9 cellular contexts compared by ENCODE assay signal in the genomic region with DNA sequence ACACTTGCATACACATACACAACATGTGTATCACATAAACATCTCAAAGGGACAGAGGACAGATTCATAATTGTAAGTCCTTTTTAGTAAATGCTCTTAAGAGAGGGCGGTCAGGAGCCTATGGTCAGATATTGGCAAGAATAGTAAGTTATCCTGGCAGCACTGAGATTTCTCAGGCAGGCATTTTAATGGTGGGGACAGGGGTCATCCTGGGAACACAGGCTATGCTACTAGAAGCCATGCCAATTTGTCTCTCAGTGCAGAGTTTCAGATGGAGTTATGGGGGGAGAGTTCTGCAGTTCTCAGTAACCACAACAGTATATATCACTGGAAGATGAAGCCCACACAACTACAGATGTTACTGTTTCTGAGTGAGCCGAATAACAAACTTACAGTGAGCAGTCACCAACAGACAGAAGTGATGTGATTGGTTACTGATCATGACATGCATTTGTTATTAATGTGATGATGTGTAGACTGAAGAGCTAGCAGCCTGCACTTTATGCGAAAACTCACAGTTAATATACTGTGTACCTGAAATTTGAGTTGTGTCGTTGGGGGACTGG. TPM values are rescaled to one million over a fixed set of nuclear protein-coding genes. Genes with fewer than 3 reads are reported as not detected.
A peak's percentile ranks its signal among the peaks of the same experiment; 100 is the strongest.
DNase-seq lines count a peak whose midpoint lies in the region; ATAC-seq and TF ChIP-seq lines count a peak whose summit lies in the region.
"Had no signal": no experiment of that assay in that cellular context is flagged by ENCODE, and none has a peak within 500 bp of the region (broad histone marks: within the 10 kb centered on the region; RNA-seq: fewer than 3 reads in every experiment).

No MANE protein-coding gene starts in this region.

- H3K4me3 Mint-ChIP-seq in T-helper 17 cell (peak overlapping the region; percentile 41), Calu3 (ENCODE audit: low read depth, unreplicated experiment) (no peak overlapping the region)
- peak overlapping the region; percentile 16 to 95 (median 80) for H3K4me3 Mint-ChIP-seq in naive thymus-derived CD4-positive, alpha-beta T cell

- H3K9me3 ChIP-seq in GM23248 (ENCODE audit: low read depth) (no peaks in the 10 kb centered on the region), T-helper 17 cell (ENCODE audit: control insufficient read depth, low read length, poor library complexity, severe bottlenecking) (no peaks in the 10 kb centered on the region), stomach (no peaks in the 10 kb centered on the region)
- no peaks in the 10 kb centered on the region for H3K9me3 ChIP-seq in naive thymus-derived CD4-positive, alpha-beta T cell (ENCODE audit: control insufficient read depth in 2 of 3, low read length in 3 of 3)

- in situ Hi-C loops in GM23248 (cut with MboI): no loop called here

- TF ChIP-seq EP300 in stomach (IDR thresholded peaks at IDR 0.05): no peak

- no peaks in the 10 kb centered on the region for H3K36me3 Mint-ChIP-seq in T-helper 17 cell (ENCODE audit: low read depth)
- H3K36me3 Mint-ChIP-seq in naive thymus-derived CD4-positive, alpha-beta T cell: peaks cover 0 to 15% (median 0%) of the 10 kb centered on the region in 5 donors
- H3K36me3 Mint-ChIP-seq in Calu3 (ENCODE audit: insufficient read depth, unreplicated experiment): peaks cover 16% of the 10 kb centered on the region

- WGBS in GM23248 (ENCODE audit: low coverage in 1 of 2, low lambda C conversion rate in 2 of 2, missing lambda C conversion rate in 2 of 2), 2 experiments: 37 to 38% methylated on average over 4 of the region's 4 CpGs
- 70 to 81% (median 73%) methylated on average over 4 of the region's 4 CpGs for WGBS in stomach, 5 donors

- H3K27me3 Mint-ChIP-seq in T-helper 17 cell (no peaks in the 10 kb centered on the region), Calu3 (ENCODE audit: unreplicated experiment) (no peaks in the 10 kb centered on the region)
- H3K27me3 Mint-ChIP-seq in naive thymus-derived CD4-positive, alpha-beta T cell: no peaks in the 10 kb centered on the region

- BruUV-seq in Calu3 (replicated peaks; lab: Mats Ljungman, UMichigan): no TSS peak

- H3K79me2 ChIP-seq in GM23248 (ENCODE audit: insufficient read depth): 0 out of 2 replicates have a peak, but pooled peaks cover 8% of the 10 kb centered on the region
- H3K79me2 ChIP-seq: parathyroid adenoma had no signal

- H3K36me3 ChIP-seq in GM23248 (ENCODE audit: low read depth): no peaks in the 10 kb centered on the region
- H3K36me3 ChIP-seq in naive thymus-derived CD4-positive, alpha-beta T cell (ENCODE audit: control insufficient read depth in 2 of 3, insufficient read depth in 3 of 3, low read length in 3 of 3): no peaks in the 10 kb centered on the region
- no peaks in the 10 kb centered on the region for H3K36me3 ChIP-seq in stomach

- no peaks in the 10 kb centered on the region for H3K9me2 ChIP-seq in GM23248 (ENCODE audit: insufficient read depth)

- no peaks in the 10 kb centered on the region for H4K20me1 ChIP-seq in GM23248 (ENCODE audit: insufficient read depth)

- H3K4me3 ChIP-seq in GM23248 (no peak overlapping the region), stomach (no peak overlapping the region)
- H3K4me3 ChIP-seq in naive thymus-derived CD4-positive, alpha-beta T cell (ENCODE audit: low read length): no peak overlapping the region

- H3K4me1 Mint-ChIP-seq in T-helper 17 cell: peaks cover 38% of the 10 kb centered on the region
- H3K4me1 Mint-ChIP-seq in naive thymus-derived CD4-positive, alpha-beta T cell: peaks cover 21 to 59% (median 48%) of the 10 kb centered on the region in 7 donors
- H3K4me1 Mint-ChIP-seq in Calu3 (ENCODE audit: low read depth, unreplicated experiment): peaks cover 15% of the 10 kb centered on the region

- ATAC-seq in GM18499 (IDR thresholded peaks at IDR 0.05; ENCODE audit: insufficient read depth, unreplicated experiment): peak; percentile 26
- no peak for ATAC-seq in T-helper 17 cell
- no peak for ATAC-seq in naive thymus-derived CD4-positive, alpha-beta T cell
- no peak for ATAC-seq in HG02840 (IDR thresholded peaks at IDR 0.05; ENCODE audit: low FRiP score, unreplicated experiment)

- no peak overlapping the region; the same call in 1 of the 2 replicates for H3K9ac ChIP-seq in GM23248
- H3K9ac ChIP-seq: parathyroid adenoma had no signal

- H3F3A ChIP-seq in GM23248 (ENCODE audit: insufficient read depth): peaks cover 35% of the 10 kb centered on the region

- H3K27me3 ChIP-seq in GM23248 (replicated peaks; ENCODE audit: insufficient read depth): no peaks in the 10 kb centered on the region
- no peaks in the 10 kb centered on the region for H3K27me3 ChIP-seq in naive thymus-derived CD4-positive, alpha-beta T cell (ENCODE audit: control insufficient read depth in 2 of 2, insufficient read depth in 2 of 2, low read length in 2 of 2)
- no peaks in the 10 kb centered on the region for H3K27me3 ChIP-seq in stomach

- no peak for TF ChIP-seq CTCF in Calu3 (IDR thresholded peaks at IDR 0.05; ENCODE audit: unreplicated experiment)
- no peak for TF ChIP-seq CTCF in stomach (IDR thresholded peaks at IDR 0.05)

- POLR2A ChIA-PET in naive thymus-derived CD4-positive, alpha-beta T cell (lab: Charles Lee): interaction anchor here (1.1 to 2.2 kb wide), 4 partner anchors 26 to 314 kb away, joined by 3 to 10 read pairs (median 6); a partner anchor contains a TSS

- intact Hi-C loops in naive thymus-derived CD4-positive, alpha-beta T cell (cut with micrococcal nuclease): no loop called here
- intact Hi-C loops in Calu3 (cut with micrococcal nuclease; ENCODE audit: unreplicated experiment): no loop called here
- intact Hi-C loops in stomach (cut with DNase I; ENCODE audit: low total_unique reads): loop anchor here (5.0 kb wide), 1 partner anchor 61 kb away; no protein-coding TSS in a partner anchor

- no peaks in the 10 kb centered on the region for H3K9me3 Mint-ChIP-seq in naive thymus-derived CD4-positive, alpha-beta T cell
- no peaks in the 10 kb centered on the region for H3K9me3 Mint-ChIP-seq in Calu3 (ENCODE audit: low read depth, unreplicated experiment)

- CTCF ChIA-PET in naive thymus-derived CD4-positive, alpha-beta T cell (lab: Charles Lee): interaction anchor here (0.9 to 1.8 kb wide), 4 partner anchors 9 to 161 kb away, joined by 3 to 6 read pairs (median 4); no protein-coding TSS in a partner anchor
- CTCF ChIA-PET in Calu3 (lab: Charles Lee): interaction anchor here (0.6 kb wide), 1 partner anchor 13 kb away, joined by 5 read pairs; no protein-coding TSS in a partner anchor

- no peak overlapping the region for H2AFZ ChIP-seq in GM23248
- H2AFZ ChIP-seq: parathyroid adenoma had no signal

- DNase-seq in GM23248: peak; percentile 43
- no peak for DNase-seq in T-helper 17 cell
- DNase-seq in naive thymus-derived CD4-positive, alpha-beta T cell: no peak
- DNase-seq in midbrain (lab: John Stamatoyannopoulos, UW): no peak
- no peak for DNase-seq in Calu3
- no peak for DNase-seq in stomach

- H3K4me1 ChIP-seq in GM23248 (ENCODE audit: insufficient read depth): peaks cover 25% of the 10 kb centered on the region
- peaks cover 36 to 51% of the 10 kb centered on the region in 2 donors for H3K4me1 ChIP-seq in naive thymus-derived CD4-positive, alpha-beta T cell (ENCODE audit: control insufficient read depth in 2 of 2, insufficient read depth in 2 of 2, low read length in 2 of 2)
- H3K4me1 ChIP-seq in stomach: peaks cover 15 to 35% (median 20%) of the 10 kb centered on the region in 4 donors
- H3K4me1 ChIP-seq: parathyroid adenoma had no signal

- H3K27ac ChIP-seq in GM23248 (peak overlapping the region; percentile 88), stomach (peak overlapping the region in 2 of 5 donors; percentile 14 to 44)
- H3K27ac ChIP-seq in naive thymus-derived CD4-positive, alpha-beta T cell (ENCODE audit: low read depth, low read length): peak overlapping the region; percentile 64
- H3K27ac ChIP-seq: parathyroid adenoma had no signal

- H3K27ac Mint-ChIP-seq in T-helper 17 cell (peak overlapping the region; percentile 98), Calu3 (ENCODE audit: unreplicated experiment) (no peak overlapping the region)
- peak overlapping the region; percentile 95 to 100 (median 97) for H3K27ac Mint-ChIP-seq in naive thymus-derived CD4-positive, alpha-beta T cell

- no peak overlapping the region for H3K4me2 ChIP-seq in GM23248 (ENCODE audit: unreplicated experiment)

- TF ChIP-seq POLR2A in stomach (IDR thresholded peaks at IDR 0.05): no peak

RNA-seq across cellular contexts. Expression of a gene that starts 16.4 kb away (rescaled TPM):
- 6.3 and 11.0 TPM in 2 replicates for total RNA-seq in GM23248 (2014; rRNA removed; shearing (Covaris generic))
- polyA plus RNA-seq in GM23248 (2016; fragmentation: Nextera tagmentation; extraction: Ambion mirVana) (5.3 and 5.5 TPM in 2 replicates), stomach (1 to 10 TPM; 3.7 to 8.4 (median 4.3) TPM)
- total RNA-seq in T-helper 17 cell (1 to 10 TPM; 7.9 to 8.7 TPM), Calu3 (2022) (2.5 and 3.4 TPM in 2 replicates), stomach (10 to 100 TPM in 1 of 5 donors, 1 to 10 TPM in 3, under 1 TPM in 1; 0.45 to 11.0 (median 4.8) TPM)
- 10 to 100 TPM in 1 of 5 experiments, 1 to 10 TPM in 4; 4.1 to 12.0 (median 5.9) TPM for total RNA-seq in naive thymus-derived CD4-positive, alpha-beta T cell
- 1 to 10 TPM; 5.9 to 6.8 TPM for polyA plus RNA-seq in naive thymus-derived CD4-positive, alpha-beta T cell

RNA-seq across cellular contexts. Expression of a gene that starts 44.4 kb away (rescaled TPM):
- total RNA-seq in GM23248 (2014; rRNA removed; shearing (Covaris generic)): 158 and 172 TPM in 2 replicates
- 106 and 116 TPM in 2 replicates for polyA plus RNA-seq in GM23248 (2016; fragmentation: Nextera tagmentation; extraction: Ambion mirVana)
- total RNA-seq in T-helper 17 cell: 100 to 1,000 TPM; 131 to 144 TPM
- total RNA-seq in naive thymus-derived CD4-positive, alpha-beta T cell: 100 to 1,000 TPM in 4 of 5 experiments, 10 to 100 TPM in 1; 88.1 to 449 (median 159) TPM
- polyA plus RNA-seq in naive thymus-derived CD4-positive, alpha-beta T cell: 100 to 1,000 TPM; 193 to 269 TPM
- 256 and 275 TPM in 2 replicates for total RNA-seq in Calu3 (2022)
- total RNA-seq in stomach: 100 to 1,000 TPM in 2 of 5 donors, 10 to 100 TPM in 3; 36.2 to 169 (median 87.0) TPM
- 100 to 1,000 TPM in 1 of 3 donors, 10 to 100 TPM in 2; 74.7 to 131 (median 87.5) TPM for polyA plus RNA-seq in stomach
